ENCODE assay signal across 8 cellular contexts in the genomic region with DNA sequence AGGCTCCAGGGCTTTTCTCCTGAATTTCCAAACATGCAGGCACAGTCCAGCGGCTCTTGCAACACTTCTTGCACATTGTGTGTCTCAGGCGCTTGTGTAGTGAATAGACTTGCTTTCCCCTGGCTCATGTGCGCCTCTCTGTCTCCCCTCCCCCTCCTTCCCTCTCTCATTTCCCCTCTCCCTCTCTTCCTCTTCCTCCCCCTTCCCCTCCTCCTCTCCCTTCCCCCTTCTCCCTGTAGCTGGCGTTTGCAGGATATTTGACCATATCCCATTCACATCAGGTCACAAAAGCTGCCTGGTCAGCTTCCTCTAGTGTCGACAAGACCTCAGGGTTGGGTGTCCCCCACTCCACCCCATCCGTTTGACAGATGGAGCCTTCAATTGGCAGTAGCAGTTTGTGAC. TPM values are rescaled to one million over a fixed set of nuclear protein-coding genes. Genes with fewer than 3 reads are reported as not detected.
DNase-seq lines count a peak whose midpoint lies in the region; ATAC-seq and TF ChIP-seq lines count a peak whose summit lies in the region.

No MANE protein-coding gene starts in this region.

- peak; percentile 8 for DNase-seq in NCI-H1092 treated with DMSO at 0.1 percent for 48 hours (lab: John Stamatoyannopoulos, UW)
- no peak for DNase-seq in NCI-H1092 (lab: John Stamatoyannopoulos, UW)
- DNase-seq in SJCRH30, result no peak
- peak; percentile 72 for DNase-seq in fibroblast of pulmonary artery (ENCODE audit: low read depth)
- peak in 1 of 2 donors; percentile 40 for DNase-seq in gastrocnemius medialis
- no peak for DNase-seq in HPDE6-E6E7 (ENCODE audit: extremely low spot score)
- DNase-seq in amniotic stem cell (lab: John Stamatoyannopoulos, UW), result no peak
- no peak for DNase-seq in SK-N-DZ (ENCODE audit: low spot score)

- H3K4me1 ChIP-seq in SJCRH30, result no peaks in the 10 kb centered on the region
- peaks cover 0 to 3% of the 10 kb centered on the region in 2 donors for H3K4me1 ChIP-seq in gastrocnemius medialis

- TF ChIP-seq POLR2A in gastrocnemius medialis (IDR thresholded peaks at IDR 0.05), result no peak

- H3K27me3 ChIP-seq in SJCRH30, result no peaks in the 10 kb centered on the region
- peaks cover 0 to 11% (median 6%) of the 10 kb centered on the region in 3 donors for H3K27me3 ChIP-seq in gastrocnemius medialis

- H3K9me3 ChIP-seq in SJCRH30 (replicated peaks), result no peaks in the 10 kb centered on the region
- H3K9me3 ChIP-seq in gastrocnemius medialis, result no peaks in the 10 kb centered on the region

- intact Hi-C loops in gastrocnemius medialis (cut with DNase I; ENCODE audit: low total_unique reads), result no loop called here

- H3K4me3 ChIP-seq in SJCRH30 (peak overlapping the region; percentile 24; the same call in 1 of the 2 replicates), fibroblast of pulmonary artery (replicated peaks; ENCODE audit: low read depth, low read length) (peak overlapping the region; percentile 58), gastrocnemius medialis (peak overlapping the region; percentile 52 to 60 (median 58))

- no peak overlapping the region for H3K27ac ChIP-seq in SJCRH30
- H3K27ac ChIP-seq in gastrocnemius medialis, result peak overlapping the region; percentile 17 to 62 (median 40)

- in situ Hi-C loops in gastrocnemius medialis (cut with MboI; ENCODE audit: low sequenced_read_pairs in 4 of 4), result no loop called here

- H3K36me3 ChIP-seq in SJCRH30, result no peaks in the 10 kb centered on the region
- H3K36me3 ChIP-seq in gastrocnemius medialis, result no peaks in the 10 kb centered on the region

- peak in 1 of 2 donors; percentile 34 for ATAC-seq in gastrocnemius medialis

- TF ChIP-seq CTCF in fibroblast of pulmonary artery (IDR thresholded peaks at IDR 0.05; ENCODE audit: low read length, missing control alignments), result no peak
- TF ChIP-seq CTCF in gastrocnemius medialis (IDR thresholded peaks at IDR 0.05 in 4 of 5, conservative IDR thresholded peaks at IDR 0.05 in 1 of 5), result no peak

RNA-seq across cellular contexts. Expression of gene CHST7, which starts 2.4 kb away (rescaled TPM):
- total RNA-seq in SJCRH30 (2014; rRNA removed; shearing (Covaris generic)), result 3.4 and 3.6 TPM in 2 replicates
- total RNA-seq in gastrocnemius medialis, result 10 to 100 TPM; 15.1 to 16.9 (median 15.8) TPM
- 3.4 and 3.9 TPM in 2 replicates for polyA plus RNA-seq in SK-N-DZ (2014; cell fraction: cytosol; rRNA removed)
- 1.4 and 2.6 TPM in 2 replicates for polyA plus RNA-seq in SK-N-DZ (2014; cell fraction: nucleus; rRNA removed)

RNA-seq across cellular contexts. Expression of gene ZNF674, which starts 30.8 kb away (rescaled TPM):
- 1.7 and 3.3 TPM in 2 replicates for total RNA-seq in SJCRH30 (2014; rRNA removed; shearing (Covaris generic))
- 1 to 10 TPM; 1.4 to 2.6 (median 2.1) TPM for total RNA-seq in gastrocnemius medialis
- 6.2 and 6.6 TPM in 2 replicates for polyA plus RNA-seq in SK-N-DZ (2014; cell fraction: cytosol; rRNA removed)
- 2.0 and 8.0 TPM in 2 replicates for polyA plus RNA-seq in SK-N-DZ (2014; cell fraction: nucleus; rRNA removed)

Comparison
In these comparisons a context has a peak if more than half of its experiments do, and no peak if none do; other contexts are left out.
1. DNase-seq: peak in NCI-H1092 treated with DMSO at 0.1 percent for 48 hours (single experiment) and fibroblast of pulmonary artery (single experiment); none in NCI-H1092 (single experiment), SJCRH30 (0 of 2), HPDE6-E6E7 (single experiment), amniotic stem cell (single experiment) and SK-N-DZ (single experiment).
2. Peak in every context shown above with its lines, with median percentiles within 50 percentile points of each other: H3K4me3 ChIP-seq.